13 cellular contexts compared by ENCODE assay signal in genomic region chr6:35663001-35663400, GRCh38. TPM values are rescaled to one million over a fixed set of nuclear protein-coding genes. Genes with fewer than 3 reads are reported as not detected.
A peak's percentile ranks its signal among the peaks of the same experiment; 100 is the strongest.
DNase-seq lines count a peak whose midpoint lies in the region; ATAC-seq and TF ChIP-seq lines count a peak whose summit lies in the region.
"Had no signal": no experiment of that assay in that cellular context is flagged by ENCODE, and none has a peak within 500 bp of the region (broad histone marks: within the 10 kb centered on the region; RNA-seq: fewer than 3 reads in every experiment).

No MANE protein-coding gene starts in this region.

- H3K9me3 ChIP-seq in osteoblast (ENCODE audit: low read depth, low read length), result no peaks in the 10 kb centered on the region
- H3K9me3 ChIP-seq: BLaER1 had no signal

- ATAC-seq in foreskin keratinocyte (no peak), HG03460 (IDR thresholded peaks at IDR 0.05; ENCODE audit: unreplicated experiment) (no peak)

- peaks cover 34% of the 10 kb centered on the region for H3K79me2 ChIP-seq in osteoblast (ENCODE audit: insufficient read depth, low read length)

- no peak overlapping the region for H3K4me3 ChIP-seq in osteoblast (ENCODE audit: insufficient read depth, low read length)
- H3K4me3 ChIP-seq: BLaER1 had no signal

- H3K27ac ChIP-seq in RWPE1, result peak overlapping the region; percentile 68
- peak overlapping the region; percentile 32 for H3K27ac ChIP-seq in foreskin keratinocyte
- H3K27ac ChIP-seq in osteoblast (ENCODE audit: low read depth, low read length), result peak overlapping the region; percentile 73
- H3K27ac ChIP-seq: BLaER1 had no signal

- POLR2A ChIA-PET in RWPE1 (lab: Yijun Ruan, JAX; ENCODE audit: low non-redundant PET), result no interaction called here

- H2AFZ ChIP-seq in osteoblast (ENCODE audit: low read length), result peak overlapping the region; percentile 94

- H3K36me3 ChIP-seq in osteoblast (ENCODE audit: insufficient read depth, low read length), result no peaks in the 10 kb centered on the region
- H3K36me3 ChIP-seq: BLaER1 had no signal

- H3K4me1 ChIP-seq in foreskin keratinocyte, result peaks cover 37% of the 10 kb centered on the region
- H3K4me1 ChIP-seq in osteoblast (ENCODE audit: insufficient read depth, low read length), result peaks cover 33% of the 10 kb centered on the region

- no peaks in the 10 kb centered on the region for H4K20me1 ChIP-seq in osteoblast (ENCODE audit: insufficient read depth, low read length)

- CTCF ChIA-PET in RWPE1 (lab: Yijun Ruan, JAX), result interaction anchor here (0.7 to 1.3 kb wide), 3 partner anchors 16 to 65 kb away, joined by 3 read pairs; no protein-coding TSS in a partner anchor

- peak; percentile 64 for DNase-seq in D341Med (ENCODE audit: low spot score)
- no peak for DNase-seq in RWPE1 (ENCODE audit: low spot score)
- DNase-seq in foreskin keratinocyte, result no peak
- DNase-seq in osteoblast (ENCODE audit: insufficient read length, low spot score, missing footprints), result peak; percentile 13
- no peak for DNase-seq in hepatic stellate cell (ENCODE audit: low spot score)
- DNase-seq in GM10266 (ENCODE audit: extremely low spot score), result no peak
- DNase-seq in NCI-H526 (lab: John Stamatoyannopoulos, UW), result no peak
- DNase-seq: activated CD4-positive, alpha-beta T cell treated with anti-CD3 and anti-CD28 coated beads for 1 hour; H9; NCI-H446 treated with DMSO at 0.1 percent for 48 hours; SHP77 treated with DMSO at 0.1 percent for 48 hours had no signal

- H3K27me3 ChIP-seq in foreskin keratinocyte (no peaks in the 10 kb centered on the region), osteoblast (ENCODE audit: insufficient read depth, low read length) (no peaks in the 10 kb centered on the region)
- H3K27me3 ChIP-seq: BLaER1 had no signal

- peak overlapping the region; percentile 46 for H3K4me2 ChIP-seq in osteoblast (ENCODE audit: insufficient read depth, low read length)

- TF ChIP-seq CTCF in RWPE1 (conservative IDR thresholded peaks at IDR 0.05; ENCODE audit: low read depth) (no peak), foreskin keratinocyte (conservative IDR thresholded peaks at IDR 0.05) (peak; percentile 18), osteoblast (IDR thresholded peaks at IDR 0.05; ENCODE audit: extremely low read depth, low read depth, low read length) (no peak), GM10266 (IDR thresholded peaks at IDR 0.05; ENCODE audit: control insufficient read depth, insufficient read depth, low read depth, missing control alignments) (no peak)

RNA-seq across cellular contexts. Expression of gene FKBP5, which starts 25.7 kb away (rescaled TPM):
- total RNA-seq in foreskin keratinocyte (42.2 and 59.4 TPM in 2 replicates), osteoblast (5.1 and 6.2 TPM in 2 replicates)
- polyA plus RNA-seq in foreskin keratinocyte, result 28.1 and 41.8 TPM in 2 replicates

Comparison
In these comparisons a context has a peak if more than half of its experiments do, and no peak if none do; other contexts are left out.
1. DNase-seq: peak in D341Med (single experiment) and osteoblast (single experiment); none in RWPE1 (single experiment), foreskin keratinocyte (0 of 2), hepatic stellate cell (single experiment), GM10266 (single experiment) and NCI-H526 (0 of 2).
2. Peak in every context shown above with its lines, with median percentiles within 50 percentile points of each other: H3K27ac ChIP-seq.